ENCODE assay signal across 19 cellular contexts in the genomic region with DNA sequence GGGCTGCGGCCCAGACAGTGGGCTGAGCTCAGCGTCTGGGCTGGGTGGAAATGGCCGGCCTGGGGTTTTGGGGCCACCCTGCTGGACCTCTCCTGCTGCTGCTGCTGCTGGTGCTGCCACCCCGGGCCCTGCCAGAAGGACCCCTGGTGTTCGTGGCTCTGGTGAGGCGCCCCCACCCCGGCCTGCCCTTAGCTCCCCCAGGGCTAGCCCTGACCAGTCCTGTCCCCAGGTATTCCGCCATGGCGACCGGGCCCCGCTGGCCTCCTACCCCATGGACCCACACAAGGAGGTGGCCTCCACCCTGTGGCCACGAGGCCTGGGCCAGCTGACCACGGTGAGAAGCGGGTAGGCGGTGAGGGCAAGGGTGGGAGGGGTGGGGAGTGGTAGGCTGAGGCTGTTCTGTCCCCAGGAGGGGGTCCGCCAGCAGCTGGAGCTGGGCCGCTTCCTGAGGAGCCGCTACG. TPM values are rescaled to one million over a fixed set of nuclear protein-coding genes. Genes with fewer than 3 reads are reported as not detected.
"Had no signal": no experiment of that assay in that cellular context is flagged by ENCODE, and none has a peak within 500 bp of the region (broad histone marks: within the 10 kb centered on the region; RNA-seq: fewer than 3 reads in every experiment).

A gene with protein sequence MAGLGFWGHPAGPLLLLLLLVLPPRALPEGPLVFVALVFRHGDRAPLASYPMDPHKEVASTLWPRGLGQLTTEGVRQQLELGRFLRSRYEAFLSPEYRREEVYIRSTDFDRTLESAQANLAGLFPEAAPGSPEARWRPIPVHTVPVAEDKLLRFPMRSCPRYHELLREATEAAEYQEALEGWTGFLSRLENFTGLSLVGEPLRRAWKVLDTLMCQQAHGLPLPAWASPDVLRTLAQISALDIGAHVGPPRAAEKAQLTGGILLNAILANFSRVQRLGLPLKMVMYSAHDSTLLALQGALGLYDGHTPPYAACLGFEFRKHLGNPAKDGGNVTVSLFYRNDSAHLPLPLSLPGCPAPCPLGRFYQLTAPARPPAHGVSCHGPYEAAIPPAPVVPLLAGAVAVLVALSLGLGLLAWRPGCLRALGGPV (plus strand): TSS at position 51 of the 461 bp plus-strand sequence. CDS start 0 bp downstream, at position 51.

- ATAC-seq: left cardiac atrium; naive thymus-derived CD4-positive, alpha-beta T cell; psoas muscle; T-cell; WTC11 had no signal

- H3K36me3 ChIP-seq: cardiac muscle cell, lower lobe of right lung, vagina had no signal

- H3K4me1 ChIP-seq: lower lobe of right lung, psoas muscle had no signal

- DNase-seq: activated CD4-positive, alpha-beta T cell treated with anti-CD3 and anti-CD28 coated beads, Interleukin-2, amount 10 ng/mL, durations not matched to agents 24 days and 14 days; activated CD8-positive, alpha-beta memory T cell treated with anti-CD3 and anti-CD28 coated beads for 24 hours; activated effector memory CD4-positive, alpha-beta T cell treated with anti-CD3 and anti-CD28 coated beads, Interleukin-2, amount 50 U/mL, for 16 hours; esophagus squamous epithelium; foreskin fibroblast; head of caudate nucleus; left cardiac atrium; lower lobe of right lung; naive thymus-derived CD4-positive, alpha-beta T cell; nucleus accumbens; psoas muscle; stimulated activated CD4-positive, alpha-beta T cell treated with anti-CD3 and anti-CD28 coated beads, Interleukin-2, amount 100 ng/mL, for 48 hours; T-cell had no signal

- H3K36me3 Mint-ChIP-seq: naive thymus-derived CD4-positive, alpha-beta T cell; T-cell; WTC11 had no signal

- H3K9me3 Mint-ChIP-seq: activated CD4-positive, alpha-beta T cell treated with anti-CD3 and anti-CD28 coated beads, Interleukin-2, amount 10 ng/mL, durations not matched to agents 24 days and 14 days; naive thymus-derived CD4-positive, alpha-beta T cell; T-cell; WTC11 had no signal

- H3K27ac Mint-ChIP-seq: activated CD4-positive, alpha-beta T cell treated with anti-CD3 and anti-CD28 coated beads, Interleukin-2, amount 10 ng/mL, durations not matched to agents 24 days and 14 days; T-cell; WTC11 had no signal

- H3K4me3 Mint-ChIP-seq: activated CD4-positive, alpha-beta T cell treated with anti-CD3 and anti-CD28 coated beads, Interleukin-2, amount 10 ng/mL, durations not matched to agents 24 days and 14 days; T-cell; WTC11 had no signal

- H3K9me3 ChIP-seq: esophagus squamous epithelium, lower lobe of right lung, psoas muscle, vagina had no signal

- H3K27me3 ChIP-seq: cardiac muscle cell, vagina had no signal

- H3K27ac ChIP-seq: cardiac muscle cell, esophagus squamous epithelium, lower lobe of right lung, psoas muscle, vagina had no signal

- H3K27me3 Mint-ChIP-seq: activated CD4-positive, alpha-beta T cell treated with anti-CD3 and anti-CD28 coated beads, Interleukin-2, amount 10 ng/mL, durations not matched to agents 24 days and 14 days; naive thymus-derived CD4-positive, alpha-beta T cell; T-cell had no signal

- H3K4me3 ChIP-seq: cardiac muscle cell, esophagus squamous epithelium, lower lobe of right lung, psoas muscle, vagina had no signal

RNA-seq across cellular contexts. Expression of the gene that starts here (rescaled TPM):
- total RNA-seq: activated CD4-positive, alpha-beta T cell treated with anti-CD3 and anti-CD28 coated beads, Interleukin-2, amount 10 ng/mL, durations not matched to agents 24 days and 14 days; astrocyte; cardiac muscle cell; esophagus squamous epithelium; left cardiac atrium; lower lobe of right lung; mononuclear cell; naive thymus-derived CD4-positive, alpha-beta T cell; psoas muscle; T-cell; vagina; WTC11 had no signal
- polyA plus RNA-seq: naive thymus-derived CD4-positive, alpha-beta T cell; psoas muscle; thymus had no signal
